In the genomic region with DNA sequence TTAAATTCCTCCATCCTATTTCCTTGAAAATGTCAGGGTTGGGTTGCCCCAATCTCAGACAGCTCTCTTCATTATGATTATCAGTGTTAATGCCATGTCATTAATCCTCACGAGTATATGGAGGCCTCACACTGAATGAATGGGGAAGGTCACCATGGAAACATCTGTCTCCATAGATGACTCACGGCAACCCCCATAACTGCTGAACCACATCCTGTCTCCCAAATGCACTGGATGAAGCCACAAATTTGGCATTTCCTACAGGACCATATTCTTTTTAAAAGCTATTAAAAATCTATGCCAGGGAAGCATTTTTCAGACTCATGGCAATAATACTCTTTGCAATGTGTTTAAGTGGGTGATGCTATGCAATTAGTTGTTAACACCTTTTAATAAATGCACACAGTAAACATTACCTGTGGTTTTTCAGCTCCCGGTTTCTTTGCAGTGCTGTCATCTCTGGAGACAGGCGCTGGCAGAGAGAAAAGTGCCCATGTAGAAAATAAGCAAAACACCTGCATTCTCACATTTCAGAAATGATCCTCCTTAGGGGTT, we compare ENCODE assay signal across 8 cellular contexts.
DNase-seq lines count a peak whose midpoint lies in the region; ATAC-seq and TF ChIP-seq lines count a peak whose summit lies in the region.

No MANE protein-coding gene starts in this region.

- TF ChIP-seq CTCF in activated CD8-positive, alpha-beta T cell treated with anti-CD3 and anti-CD28 coated beads for 36 hours (IDR thresholded peaks at IDR 0.05): no peak
- no peak for TF ChIP-seq CTCF in kidney epithelial cell (IDR thresholded peaks at IDR 0.05; ENCODE audit: insufficient read depth, low read length, poor library complexity, severe bottlenecking)

- H3K4me3 ChIP-seq in kidney epithelial cell (ENCODE audit: low read depth, low read length): no peak overlapping the region
- H3K4me3 ChIP-seq in naive thymus-derived CD4-positive, alpha-beta T cell (ENCODE audit: low read length): no peak overlapping the region

- no peak overlapping the region for H3K27ac Mint-ChIP-seq in activated CD8-positive, alpha-beta T cell treated with anti-CD3 and anti-CD28 coated beads for 36 hours
- no peak overlapping the region for H3K27ac Mint-ChIP-seq in activated CD8-positive, alpha-beta T cell treated with anti-CD3 and anti-CD28 coated beads, Interleukin-2, amount 10 ng/mL, durations not matched to agents 7 days and 5 days
- no peak overlapping the region for H3K27ac Mint-ChIP-seq in naive thymus-derived CD4-positive, alpha-beta T cell

- intact Hi-C loops in activated CD8-positive, alpha-beta T cell treated with anti-CD3 and anti-CD28 coated beads for 36 hours (cut with micrococcal nuclease): no loop called here
- intact Hi-C loops in posterior cingulate gyrus (cut with DNase I): no loop called here
- intact Hi-C loops in naive thymus-derived CD4-positive, alpha-beta T cell (cut with micrococcal nuclease): no loop called here

- DNase-seq in activated CD8-positive, alpha-beta T cell treated with anti-CD3 and anti-CD28 coated beads for 36 hours: peak; percentile 13
- DNase-seq in activated CD8-positive, alpha-beta T cell treated with anti-CD3 and anti-CD28 coated beads, Interleukin-2, amount 10 ng/mL, durations not matched to agents 7 days and 5 days: no peak
- DNase-seq in RPMI7951 (ENCODE audit: low read depth) (peak; percentile 97), kidney epithelial cell (ENCODE audit: low read depth) (peak; percentile 59), posterior cingulate gyrus (no peak)
- no peak for DNase-seq in activated T-cell treated with anti-CD3 and anti-CD28 coated beads, Interleukin-2, amount 50 U/mL, for 1 hour
- no peak for DNase-seq in naive thymus-derived CD4-positive, alpha-beta T cell

- H3K9me3 Mint-ChIP-seq in activated CD8-positive, alpha-beta T cell treated with anti-CD3 and anti-CD28 coated beads for 36 hours: no peaks in the 10 kb centered on the region
- H3K9me3 Mint-ChIP-seq in activated CD8-positive, alpha-beta T cell treated with anti-CD3 and anti-CD28 coated beads, Interleukin-2, amount 10 ng/mL, durations not matched to agents 7 days and 5 days (ENCODE audit: insufficient read depth): no peaks in the 10 kb centered on the region
- H3K9me3 Mint-ChIP-seq in naive thymus-derived CD4-positive, alpha-beta T cell: no peaks in the 10 kb centered on the region

- no peak overlapping the region for H3K27ac ChIP-seq in naive thymus-derived CD4-positive, alpha-beta T cell (ENCODE audit: low read depth, low read length)

- H3K4me1 ChIP-seq in naive thymus-derived CD4-positive, alpha-beta T cell (ENCODE audit: control insufficient read depth in 2 of 2, insufficient read depth in 2 of 2, low read length in 2 of 2): no peaks in the 10 kb centered on the region

- no peak overlapping the region for H3K4me3 Mint-ChIP-seq in activated CD8-positive, alpha-beta T cell treated with anti-CD3 and anti-CD28 coated beads for 36 hours
- H3K4me3 Mint-ChIP-seq in activated CD8-positive, alpha-beta T cell treated with anti-CD3 and anti-CD28 coated beads, Interleukin-2, amount 10 ng/mL, durations not matched to agents 7 days and 5 days: no peak overlapping the region
- H3K4me3 Mint-ChIP-seq in naive thymus-derived CD4-positive, alpha-beta T cell: no peak overlapping the region

- peak; percentile 56 for ATAC-seq in activated CD8-positive, alpha-beta T cell treated with anti-CD3 and anti-CD28 coated beads for 36 hours
- no peak for ATAC-seq in activated CD8-positive, alpha-beta T cell treated with anti-CD3 and anti-CD28 coated beads, Interleukin-2, amount 10 ng/mL, durations not matched to agents 7 days and 5 days
- ATAC-seq in HG03135 (IDR thresholded peaks at IDR 0.05; ENCODE audit: unreplicated experiment): peak; percentile 79
- no peak for ATAC-seq in naive thymus-derived CD4-positive, alpha-beta T cell

- H3K27me3 ChIP-seq in kidney epithelial cell (ENCODE audit: control insufficient read depth, insufficient read depth, low read length): no peaks in the 10 kb centered on the region
- H3K27me3 ChIP-seq in naive thymus-derived CD4-positive, alpha-beta T cell (ENCODE audit: control insufficient read depth in 2 of 2, insufficient read depth in 2 of 2, low read length in 2 of 2): no peaks in the 10 kb centered on the region

- no peaks in the 10 kb centered on the region for H3K36me3 ChIP-seq in kidney epithelial cell (ENCODE audit: control insufficient read depth, insufficient read depth, low read length)
- no peaks in the 10 kb centered on the region for H3K36me3 ChIP-seq in naive thymus-derived CD4-positive, alpha-beta T cell (ENCODE audit: control insufficient read depth in 2 of 3, insufficient read depth in 3 of 3, low read length in 3 of 3)

- peaks cover 21% of the 10 kb centered on the region for H3K4me1 Mint-ChIP-seq in activated CD8-positive, alpha-beta T cell treated with anti-CD3 and anti-CD28 coated beads for 36 hours (ENCODE audit: low read depth)
- peaks cover 8% of the 10 kb centered on the region for H3K4me1 Mint-ChIP-seq in activated CD8-positive, alpha-beta T cell treated with anti-CD3 and anti-CD28 coated beads, Interleukin-2, amount 10 ng/mL, durations not matched to agents 7 days and 5 days (ENCODE audit: low read depth)
- H3K4me1 Mint-ChIP-seq in naive thymus-derived CD4-positive, alpha-beta T cell: peaks cover 0 to 17% (median 0%) of the 10 kb centered on the region in 7 donors

- no peaks in the 10 kb centered on the region for H3K36me3 Mint-ChIP-seq in activated CD8-positive, alpha-beta T cell treated with anti-CD3 and anti-CD28 coated beads for 36 hours (ENCODE audit: low read depth)
- no peaks in the 10 kb centered on the region for H3K36me3 Mint-ChIP-seq in activated CD8-positive, alpha-beta T cell treated with anti-CD3 and anti-CD28 coated beads, Interleukin-2, amount 10 ng/mL, durations not matched to agents 7 days and 5 days (ENCODE audit: low read depth)
- no peaks in the 10 kb centered on the region for H3K36me3 Mint-ChIP-seq in naive thymus-derived CD4-positive, alpha-beta T cell

- peaks cover 8% of the 10 kb centered on the region for H3K27me3 Mint-ChIP-seq in activated CD8-positive, alpha-beta T cell treated with anti-CD3 and anti-CD28 coated beads for 36 hours
- peaks cover 4% of the 10 kb centered on the region for H3K27me3 Mint-ChIP-seq in activated CD8-positive, alpha-beta T cell treated with anti-CD3 and anti-CD28 coated beads, Interleukin-2, amount 10 ng/mL, durations not matched to agents 7 days and 5 days (ENCODE audit: low read depth)
- H3K27me3 Mint-ChIP-seq in naive thymus-derived CD4-positive, alpha-beta T cell: peaks cover 5 to 18% (median 9%) of the 10 kb centered on the region in 5 donors

- POLR2A ChIA-PET in activated CD8-positive, alpha-beta T cell treated with anti-CD3 and anti-CD28 coated beads for 36 hours (lab: Charles Lee): no interaction called here
- POLR2A ChIA-PET in activated CD8-positive, alpha-beta T cell treated with anti-CD3 and anti-CD28 coated beads, Interleukin-2, amount 10 ng/mL, durations not matched to agents 7 days and 5 days (lab: Charles Lee): interaction anchor here (0.6 kb wide), 1 partner anchor 167 kb away, joined by 4 read pairs; no protein-coding TSS in a partner anchor
- POLR2A ChIA-PET in naive thymus-derived CD4-positive, alpha-beta T cell (lab: Charles Lee): interaction anchor here (0.6 kb wide), 1 partner anchor 1158 kb away, joined by 3 read pairs; no protein-coding TSS in a partner anchor

- CTCF ChIA-PET in activated CD8-positive, alpha-beta T cell treated with anti-CD3 and anti-CD28 coated beads for 36 hours (lab: Charles Lee): no interaction called here
- CTCF ChIA-PET in activated CD8-positive, alpha-beta T cell treated with anti-CD3 and anti-CD28 coated beads, Interleukin-2, amount 10 ng/mL, durations not matched to agents 7 days and 5 days (lab: Charles Lee): no interaction called here
- CTCF ChIA-PET in naive thymus-derived CD4-positive, alpha-beta T cell (lab: Charles Lee): no interaction called here

- H3K9me3 ChIP-seq in naive thymus-derived CD4-positive, alpha-beta T cell (ENCODE audit: control insufficient read depth in 2 of 3, low read length in 3 of 3): no peaks in the 10 kb centered on the region

Comparison
In these comparisons a context has a peak if more than half of its experiments do, and no peak if none do; other contexts are left out.
1. ATAC-seq: peak in activated CD8-positive, alpha-beta T cell treated with anti-CD3 and anti-CD28 coated beads for 36 hours (single experiment) and HG03135 (single experiment); none in activated CD8-positive, alpha-beta T cell treated with anti-CD3 and anti-CD28 coated beads, Interleukin-2, amount 10 ng/mL, durations not matched to agents 7 days and 5 days (single experiment) and naive thymus-derived CD4-positive, alpha-beta T cell (single experiment).
2. DNase-seq: peak in activated CD8-positive, alpha-beta T cell treated with anti-CD3 and anti-CD28 coated beads for 36 hours (single experiment), RPMI7951 (single experiment) and kidney epithelial cell (single experiment); none in activated CD8-positive, alpha-beta T cell treated with anti-CD3 and anti-CD28 coated beads, Interleukin-2, amount 10 ng/mL, durations not matched to agents 7 days and 5 days (single experiment), posterior cingulate gyrus (0 of 10), activated T-cell treated with anti-CD3 and anti-CD28 coated beads, Interleukin-2, amount 50 U/mL, for 1 hour (single experiment) and naive thymus-derived CD4-positive, alpha-beta T cell (0 of 9).